1 cellular context compared by ENCODE assay signal in the genomic region with DNA sequence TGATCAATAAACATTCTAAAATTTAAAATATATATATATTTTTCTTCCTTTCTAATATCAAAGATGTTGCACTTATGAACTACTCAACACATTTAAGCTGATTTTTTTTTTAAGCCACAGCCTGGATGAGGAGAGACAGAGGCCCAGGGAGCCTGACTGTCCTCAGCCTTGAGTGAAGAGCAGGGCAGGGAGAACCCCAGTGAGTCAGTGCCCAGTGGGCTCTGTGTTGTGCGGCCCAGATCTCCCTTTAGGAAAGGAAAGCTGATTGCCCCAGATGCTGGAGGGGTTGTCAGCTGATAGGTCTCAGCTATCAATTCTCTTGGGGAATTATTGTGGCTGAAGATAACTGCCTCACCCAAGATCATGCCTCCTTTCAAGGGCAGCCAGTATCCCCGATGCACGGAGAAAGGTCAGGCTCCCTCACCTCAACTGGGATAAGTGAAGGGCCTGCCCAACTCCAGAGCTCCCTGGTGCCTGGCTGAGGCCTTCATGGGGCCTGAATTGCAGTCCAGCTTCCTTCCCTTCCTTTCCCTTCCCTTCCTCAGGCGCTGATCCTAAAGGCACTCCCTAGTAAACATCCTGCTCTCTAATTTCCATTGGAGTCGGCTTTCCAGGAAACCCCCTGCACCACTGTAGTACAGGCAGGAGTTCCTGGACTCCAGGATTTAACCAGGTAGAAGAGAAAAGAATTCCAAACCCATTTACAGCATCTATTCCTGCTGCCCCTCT.
TF ChIP-seq lines count a peak whose summit lies in the region.

No MANE protein-coding gene starts in this region.

TF ChIP-seq in K562, 482 proteins besides CTCF, POLR2A, EP300 and RAD21 (continued from another document):
- TF ChIP-seq ZBTB33 (CRISPR knock-in tag; IDR thresholded peaks at IDR 0.05) (no peak), SREBF2 (CRISPR knock-in tag; IDR thresholded peaks at IDR 0.05) (no peak), SMARCA4 (IDR thresholded peaks at IDR 0.05) (no peak), CGGBP1 (CRISPR knock-in tag; IDR thresholded peaks at IDR 0.05) (no peak), RFX7 (CRISPR knock-in tag; IDR thresholded peaks at IDR 0.05) (no peak), CBX1 (IDR thresholded peaks at IDR 0.05; ENCODE audit: low read depth) (no peak), SNRNP70 (optimal IDR thresholded peaks at IDR 0.05; ENCODE audit: low read depth, low read length) (no peak), HMGXB4 (CRISPR knock-in tag; IDR thresholded peaks at IDR 0.05) (no peak), MIER1 (IDR thresholded peaks at IDR 0.05; ENCODE audit: low read depth) (no peak), CHD1 (IDR thresholded peaks at IDR 0.05; ENCODE audit: low read length) (no peak), NEUROD1 (IDR thresholded peaks at IDR 0.05; ENCODE audit: borderline replicate concordance, low read depth, low read length, partially characterized antibody) (no peak), CREB5 (CRISPR knock-in tag; IDR thresholded peaks at IDR 0.05) (no peak), SRSF9 (IDR thresholded peaks at IDR 0.05; ENCODE audit: borderline replicate concordance, low read depth, low read length) (no peak), E2F3 (CRISPR knock-in tag; IDR thresholded peaks at IDR 0.05) (no peak)
- TF ChIP-seq, protein P1, sequence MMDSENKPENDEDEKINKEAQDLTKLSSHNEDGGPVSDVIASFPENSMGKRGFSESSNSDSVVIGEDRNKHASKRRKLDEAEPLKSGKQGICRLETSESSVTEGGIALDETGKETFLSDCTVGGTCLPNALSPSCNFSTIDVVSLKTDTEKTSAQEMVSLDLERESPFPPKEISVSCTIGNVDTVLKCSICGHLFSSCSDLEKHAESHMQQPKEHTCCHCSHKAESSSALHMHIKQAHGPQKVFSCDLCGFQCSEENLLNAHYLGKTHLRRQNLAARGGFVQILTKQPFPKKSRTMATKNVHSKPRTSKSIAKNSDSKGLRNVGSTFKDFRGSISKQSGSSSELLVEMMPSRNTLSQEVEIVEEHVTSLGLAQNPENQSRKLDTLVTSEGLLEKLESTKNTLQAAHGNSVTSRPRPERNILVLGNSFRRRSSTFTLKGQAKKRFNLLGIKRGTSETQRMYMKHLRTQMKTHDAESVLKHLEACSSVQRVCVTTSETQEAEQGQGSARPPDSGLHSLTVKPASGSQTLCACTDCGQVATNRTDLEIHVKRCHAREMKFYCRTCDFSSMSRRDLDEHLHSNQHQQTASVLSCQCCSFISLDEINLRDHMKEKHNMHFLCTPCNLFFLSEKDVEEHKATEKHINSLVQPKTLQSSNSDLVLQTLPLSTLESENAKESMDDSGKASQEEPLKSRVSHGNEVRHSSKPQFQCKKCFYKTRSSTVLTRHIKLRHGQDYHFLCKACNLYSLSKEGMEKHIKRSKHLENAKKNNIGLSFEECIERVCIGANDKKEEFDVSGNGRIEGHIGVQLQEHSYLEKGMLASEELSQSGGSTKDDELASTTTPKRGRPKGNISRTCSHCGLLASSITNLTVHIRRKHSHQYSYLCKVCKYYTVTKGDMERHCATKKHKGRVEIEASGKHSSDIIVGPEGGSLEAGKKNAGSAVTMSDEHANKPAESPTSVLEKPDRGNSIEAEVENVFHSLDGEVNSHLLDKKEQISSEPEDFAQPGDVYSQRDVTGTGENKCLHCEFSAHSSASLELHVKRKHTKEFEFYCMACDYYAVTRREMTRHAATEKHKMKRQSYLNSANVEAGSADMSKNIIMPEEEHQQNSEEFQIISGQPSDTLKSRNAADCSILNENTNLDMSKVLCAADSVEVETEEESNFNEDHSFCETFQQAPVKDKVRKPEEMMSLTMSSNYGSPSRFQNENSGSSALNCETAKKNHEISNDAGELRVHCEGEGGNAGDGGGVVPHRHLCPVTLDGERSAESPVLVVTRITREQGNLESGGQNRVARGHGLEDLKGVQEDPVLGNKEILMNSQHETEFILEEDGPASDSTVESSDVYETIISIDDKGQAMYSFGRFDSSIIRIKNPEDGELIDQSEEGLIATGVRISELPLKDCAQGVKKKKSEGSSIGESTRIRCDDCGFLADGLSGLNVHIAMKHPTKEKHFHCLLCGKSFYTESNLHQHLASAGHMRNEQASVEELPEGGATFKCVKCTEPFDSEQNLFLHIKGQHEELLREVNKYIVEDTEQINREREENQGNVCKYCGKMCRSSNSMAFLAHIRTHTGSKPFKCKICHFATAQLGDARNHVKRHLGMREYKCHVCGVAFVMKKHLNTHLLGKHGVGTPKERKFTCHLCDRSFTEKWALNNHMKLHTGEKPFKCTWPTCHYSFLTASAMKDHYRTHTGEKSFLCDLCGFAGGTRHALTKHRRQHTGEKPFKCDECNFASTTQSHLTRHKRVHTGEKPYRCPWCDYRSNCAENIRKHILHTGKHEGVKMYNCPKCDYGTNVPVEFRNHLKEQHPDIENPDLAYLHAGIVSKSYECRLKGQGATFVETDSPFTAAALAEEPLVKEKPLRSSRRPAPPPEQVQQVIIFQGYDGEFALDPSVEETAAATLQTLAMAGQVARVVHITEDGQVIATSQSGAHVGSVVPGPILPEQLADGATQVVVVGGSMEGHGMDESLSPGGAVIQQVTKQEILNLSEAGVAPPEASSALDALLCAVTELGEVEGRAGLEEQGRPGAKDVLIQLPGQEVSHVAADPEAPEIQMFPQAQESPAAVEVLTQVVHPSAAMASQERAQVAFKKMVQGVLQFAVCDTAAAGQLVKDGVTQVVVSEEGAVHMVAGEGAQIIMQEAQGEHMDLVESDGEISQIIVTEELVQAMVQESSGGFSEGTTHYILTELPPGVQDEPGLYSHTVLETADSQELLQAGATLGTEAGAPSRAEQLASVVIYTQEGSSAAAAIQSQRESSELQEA (IDR thresholded peaks at IDR 0.05; ENCODE audit: low read depth), result no peak
